Comparison of ENCODE assay signal across 18 cellular contexts in the genomic region with DNA sequence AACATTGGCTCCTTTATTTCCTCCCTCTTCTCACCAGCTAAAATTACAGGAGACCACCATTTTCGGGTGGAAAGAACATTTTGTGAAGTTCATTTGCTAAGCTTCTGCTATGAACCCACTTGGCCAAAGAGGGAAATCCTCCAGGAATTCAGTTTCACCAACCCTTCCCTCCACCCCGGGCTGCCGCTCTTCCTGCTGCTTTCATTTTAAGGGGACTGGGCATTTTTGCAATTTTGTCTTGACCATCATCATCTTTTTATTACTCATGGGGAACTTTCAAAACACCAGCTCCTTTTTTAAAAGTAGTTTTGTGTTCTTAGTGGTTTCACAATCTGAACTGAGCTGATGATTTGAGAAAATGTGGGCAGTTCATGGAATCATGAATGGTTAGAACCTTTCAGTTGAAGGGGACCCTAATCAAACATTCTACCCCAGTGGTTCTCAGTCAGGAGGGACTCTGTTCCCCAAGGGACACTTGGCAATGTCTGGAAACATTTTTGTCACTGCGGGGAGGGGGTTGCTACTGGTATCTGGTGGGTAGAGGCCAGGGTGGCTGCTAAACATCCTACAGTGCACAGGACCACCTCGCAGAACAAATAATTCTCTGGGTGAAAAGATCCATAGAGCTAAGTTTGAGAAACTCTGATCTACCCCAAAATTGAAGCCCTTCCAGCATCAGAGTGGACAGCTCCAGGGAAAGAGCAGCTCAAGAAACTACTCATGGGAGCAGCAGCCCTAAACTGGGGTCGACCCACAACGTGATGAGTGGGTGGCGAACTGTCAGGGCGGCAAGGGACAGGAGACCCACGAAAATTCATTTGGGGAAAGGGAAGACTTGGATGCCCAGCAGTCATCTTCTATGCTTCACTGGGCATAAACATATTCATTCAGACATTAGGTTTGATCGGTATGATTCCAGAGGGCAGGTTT.
A peak's percentile ranks its signal among the peaks of the same experiment; 100 is the strongest.
DNase-seq lines count a peak whose midpoint lies in the region; ATAC-seq and TF ChIP-seq lines count a peak whose summit lies in the region.
"Had no signal": no experiment of that assay in that cellular context is flagged by ENCODE, and none has a peak within 500 bp of the region (broad histone marks: within the 10 kb centered on the region; RNA-seq: fewer than 3 reads in every experiment).

No MANE protein-coding gene starts in this region.

- H3K23ac ChIP-seq in mesenchymal stem cell (ENCODE audit: low read length in 2 of 2), result no peak overlapping the region
- H3K23ac ChIP-seq in neuronal stem cell (ENCODE audit: low read depth, low read length, poor library complexity), result no peak overlapping the region

- H3K9me3 ChIP-seq in HUES48 (ENCODE audit: control insufficient read depth, insufficient read depth, low read length) (0 out of 2 replicates have a peak, but pooled peaks cover 7% of the 10 kb centered on the region), mesenchymal stem cell (ENCODE audit: control insufficient read depth, low read length) (peaks cover 9% of the 10 kb centered on the region), neuronal stem cell (replicated peaks in 1 of 2; ENCODE audit: control insufficient read depth in 2 of 2, insufficient read depth in 1 of 2, low read depth in 1 of 2, low read length in 2 of 2) (peaks cover 2 to 22% of the 10 kb centered on the region in 2 donors)
- H3K9me3 ChIP-seq: BE2C had no signal

- H4K8ac ChIP-seq in mesenchymal stem cell (ENCODE audit: low read length) (no peak overlapping the region), neuronal stem cell (ENCODE audit: low read depth, low read length) (no peak overlapping the region)

- H3K27ac ChIP-seq in HUES48 (ENCODE audit: low read depth, low read length), result peak overlapping the region; percentile 94
- peak overlapping the region; percentile 21 to 82 for H3K27ac ChIP-seq in coronary artery
- H3K27ac ChIP-seq in mesenchymal stem cell (ENCODE audit: low read length, poor library complexity, severe bottlenecking), result no peak overlapping the region
- H3K27ac ChIP-seq in neuronal stem cell (replicated peaks; ENCODE audit: low read length), result no peak overlapping the region

- no peak overlapping the region for H2BK15ac ChIP-seq in mesenchymal stem cell (ENCODE audit: low read depth, poor library complexity, severe bottlenecking)
- H2BK15ac ChIP-seq in neuronal stem cell (ENCODE audit: low read length), result no peak overlapping the region

- WGBS in mesenchymal stem cell, result 88% methylated on average over 11 of the region's 11 CpGs
- no CpG with 5 or more reads among the region's 11 CpGs for WGBS in neuronal stem cell (ENCODE audit: extremely low coverage in 2 of 2, insufficient read length in 2 of 2, insufficient replicate concordance in 1 of 2), 2 donors

- H3K18ac ChIP-seq in mesenchymal stem cell (ENCODE audit: low read depth in 1 of 2, low read length in 2 of 2) (no peak overlapping the region), neuronal stem cell (ENCODE audit: low read length) (no peak overlapping the region)

- H3K36me3 ChIP-seq in HUES48 (ENCODE audit: control insufficient read depth, insufficient read depth, low read length) (no peaks in the 10 kb centered on the region), mesenchymal stem cell (ENCODE audit: control insufficient read depth in 1 of 2, insufficient read depth in 2 of 2, low read depth in 1 of 2, low read length in 2 of 2) (no peaks in the 10 kb centered on the region), neuronal stem cell (replicated peaks in 1 of 2; ENCODE audit: control insufficient read depth in 2 of 2, insufficient read depth in 2 of 2, low read length in 2 of 2) (no peaks in the 10 kb centered on the region)
- H3K36me3 ChIP-seq: BE2C, left lung had no signal

- no peak overlapping the region for H3K9ac ChIP-seq in HUES48 (ENCODE audit: low read depth, low read length)
- peak overlapping the region; percentile 85 for H3K9ac ChIP-seq in mesenchymal stem cell (ENCODE audit: low read length)
- H3K9ac ChIP-seq in neuronal stem cell (ENCODE audit: low read depth, low read length, poor library complexity), result no peak overlapping the region

- H3K4ac ChIP-seq in mesenchymal stem cell (ENCODE audit: low read depth in 1 of 2, low read length in 2 of 2) (no peak overlapping the region), neuronal stem cell (ENCODE audit: low read length) (no peak overlapping the region)

- no peak overlapping the region for H2BK12ac ChIP-seq in mesenchymal stem cell (ENCODE audit: low read length in 2 of 2)
- H2BK12ac ChIP-seq in neuronal stem cell (ENCODE audit: low read length), result no peak overlapping the region

- H3K14ac ChIP-seq in mesenchymal stem cell (ENCODE audit: low read length in 2 of 2) (no peak overlapping the region), neuronal stem cell (ENCODE audit: low read length) (no peak overlapping the region)

- H2AFZ ChIP-seq in mesenchymal stem cell (ENCODE audit: low read depth, low read length) (no peak overlapping the region), neuronal stem cell (ENCODE audit: low read length) (no peak overlapping the region)

- no peak for TF ChIP-seq CTCF in coronary artery (IDR thresholded peaks at IDR 0.05)

- no peak overlapping the region for H2BK5ac ChIP-seq in mesenchymal stem cell (ENCODE audit: low read depth, low read length, poor library complexity, severe bottlenecking)
- no peak overlapping the region for H2BK5ac ChIP-seq in neuronal stem cell (ENCODE audit: low read length)

- no peak overlapping the region for H3K4me3 ChIP-seq in HUES48 (ENCODE audit: low read depth, low read length)
- H3K4me3 ChIP-seq in coronary artery, result peak overlapping the region; percentile 44
- peak overlapping the region in 1 of 2 experiments; percentile 64 for H3K4me3 ChIP-seq in mesenchymal stem cell (ENCODE audit: insufficient read depth in 1 of 2, low read depth in 1 of 2, low read length in 2 of 2)
- H3K4me3 ChIP-seq in neuronal stem cell (ENCODE audit: low read length in 2 of 2), result no peak overlapping the region
- H3K4me3 ChIP-seq: dorsolateral prefrontal cortex, left lung had no signal

- H3K4me1 ChIP-seq in HUES48 (ENCODE audit: control insufficient read depth, insufficient read depth, low read length) (peaks cover 26% of the 10 kb centered on the region), mesenchymal stem cell (ENCODE audit: control insufficient read depth, insufficient read depth, low read depth, low read length) (peaks cover 12% of the 10 kb centered on the region), neuronal stem cell (ENCODE audit: control insufficient read depth in 2 of 2, insufficient read depth in 1 of 2, low read depth in 1 of 2, low read length in 2 of 2) (peaks cover 10 to 12% of the 10 kb centered on the region in 2 donors)
- H3K4me1 ChIP-seq: BE2C, left lung had no signal

- no peak for ATAC-seq in GM21381 (IDR thresholded peaks at IDR 0.05; ENCODE audit: unreplicated experiment)
- ATAC-seq: activated CD8-positive, alpha-beta memory T cell treated with anti-CD3 and anti-CD28 coated beads, Interleukin-2, amount 10 ng/mL, durations not matched to agents 7 days and 5 days had no signal

- no peak overlapping the region for H4K91ac ChIP-seq in mesenchymal stem cell (ENCODE audit: low read length)
- H4K91ac ChIP-seq in neuronal stem cell (ENCODE audit: low read depth, low read length, poor library complexity), result no peak overlapping the region

- H2BK120ac ChIP-seq in mesenchymal stem cell (ENCODE audit: low read depth, low read length), result no peak overlapping the region
- no peak overlapping the region for H2BK120ac ChIP-seq in neuronal stem cell (ENCODE audit: low read depth, low read length)

- H3K4me2 ChIP-seq in mesenchymal stem cell (ENCODE audit: low read length, poor library complexity, severe bottlenecking) (no peak overlapping the region), neuronal stem cell (ENCODE audit: insufficient read depth, low read length, poor library complexity, severe bottlenecking) (no peak overlapping the region)

- peak overlapping the region; percentile 68 for H2AK5ac ChIP-seq in mesenchymal stem cell (ENCODE audit: low read length, severe bottlenecking)
- no peak overlapping the region for H2AK5ac ChIP-seq in neuronal stem cell (ENCODE audit: low read depth, low read length)

- DNase-seq in coronary artery (ENCODE audit: low spot score) (peak; percentile 62), mesenchymal stem cell (no peak), stromal cell of bone marrow (ENCODE audit: low read depth) (peak; percentile 76), H4 (ENCODE audit: low spot score) (no peak), NCI-H2107 (lab: John Stamatoyannopoulos, UW) (no peak), neuronal stem cell (ENCODE audit: low spot score) (no peak)
- DNase-seq: activated CD8-positive, alpha-beta memory T cell treated with anti-CD3 and anti-CD28 coated beads, Interleukin-2, amount 10 ng/mL, durations not matched to agents 7 days and 5 days; activated naive CD8-positive, alpha-beta T cell treated with anti-CD3 and anti-CD28 coated beads for 36 hours; BE2C; DND-41; dorsolateral prefrontal cortex; NCI-H1105 treated with DMSO at 0.1 percent for 48 hours; NCI-H748 treated with DMSO at 0.1 percent for 48 hours; nucleus accumbens; SIG-M5 had no signal

- H3K79me1 ChIP-seq in mesenchymal stem cell (replicated peaks; ENCODE audit: low read length, poor library complexity, severe bottlenecking), result no peaks in the 10 kb centered on the region
- H3K79me1 ChIP-seq in neuronal stem cell (ENCODE audit: low read depth, low read length), result no peaks in the 10 kb centered on the region

- no peaks in the 10 kb centered on the region for H3K27me3 ChIP-seq in HUES48 (ENCODE audit: control insufficient read depth, insufficient read depth, low read length)
- no peaks in the 10 kb centered on the region for H3K27me3 ChIP-seq in mesenchymal stem cell (ENCODE audit: control insufficient read depth in 1 of 2, insufficient read depth in 1 of 2, low read length in 2 of 2)
- H3K27me3 ChIP-seq in neuronal stem cell (ENCODE audit: control insufficient read depth in 3 of 3, insufficient read depth in 3 of 3, low read depth in 1 of 3, low read length in 3 of 3), result no peaks in the 10 kb centered on the region

Comparison
In these comparisons a context has a peak if more than half of its experiments do, and no peak if none do; other contexts are left out.
1. H3K27ac ChIP-seq: peak in HUES48 (single experiment) and coronary artery (2 of 2); none in mesenchymal stem cell (single experiment) and neuronal stem cell (single experiment).
2. DNase-seq: peak in coronary artery (single experiment) and stromal cell of bone marrow (single experiment); none in mesenchymal stem cell (single experiment), H4 (single experiment), NCI-H2107 (single experiment) and neuronal stem cell (single experiment).